8 cellular contexts compared by ENCODE assay signal in the genomic region with DNA sequence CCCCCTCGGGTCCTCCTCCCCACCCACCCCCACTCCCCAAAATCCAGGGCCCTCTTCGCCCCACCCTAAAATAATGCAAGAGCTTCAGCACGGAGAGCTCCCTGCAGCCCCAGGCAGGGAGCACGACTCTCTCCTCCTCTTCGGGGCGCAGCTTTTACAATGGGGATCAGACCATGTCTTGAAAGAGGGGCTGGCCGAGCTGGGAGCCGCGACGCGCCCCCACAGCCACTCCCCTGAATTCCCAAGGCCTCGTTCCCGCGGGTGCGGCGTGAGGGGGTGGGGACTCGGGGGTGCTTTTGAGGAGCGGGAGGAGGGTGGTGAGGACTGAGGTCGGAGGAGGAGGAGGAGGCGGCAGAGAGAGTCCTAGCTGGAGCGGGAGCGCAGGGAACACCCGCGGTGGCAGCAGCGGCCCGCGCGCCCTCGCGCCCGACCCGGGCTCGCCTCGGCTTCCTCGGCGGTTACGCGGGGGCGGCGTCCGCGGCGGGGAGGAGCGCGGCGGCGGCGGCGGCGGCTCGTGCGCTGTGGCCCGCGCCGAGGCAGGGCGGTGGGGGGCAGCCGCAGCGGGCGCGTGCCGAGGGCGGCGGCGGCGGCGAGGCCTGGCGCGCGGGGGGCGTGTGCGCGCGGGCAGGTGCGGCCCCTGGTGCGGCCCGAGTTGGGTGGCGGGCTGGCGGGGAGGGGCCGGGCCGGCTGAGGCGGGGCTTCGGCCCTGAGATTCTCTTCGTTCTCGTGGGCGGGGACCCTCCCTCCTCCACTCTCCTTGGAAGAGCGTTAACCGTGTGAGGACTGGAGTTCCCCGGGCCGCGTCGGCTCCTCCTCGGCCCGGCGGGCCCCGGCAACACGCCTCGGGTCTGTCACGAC. TPM values are rescaled to one million over a fixed set of nuclear protein-coding genes. Genes with fewer than 3 reads are reported as not detected.
DNase-seq lines count a peak whose midpoint lies in the region; ATAC-seq lines count a peak whose summit lies in the region.

ANKS1B (minus strand) TSS at position 666 of the 858 bp plus-strand sequence. CDS start 699 bp downstream, outside the sequence.

- H3K27me3 Mint-ChIP-seq in activated naive CD4-positive, alpha-beta T cell treated with anti-CD3 and anti-CD28 coated beads, Interleukin-2, amount 50 U/mL, for 24 hours, result peaks cover 38% of the 10 kb centered on the region
- H3K27me3 Mint-ChIP-seq in activated T-cell treated with anti-CD3 and anti-CD28 coated beads, Interleukin-2, amount 50 U/mL, for 72 hours (ENCODE audit: low read depth), result peaks cover 55% of the 10 kb centered on the region

- no peaks in the 10 kb centered on the region for H3K9me3 Mint-ChIP-seq in activated naive CD4-positive, alpha-beta T cell treated with anti-CD3 and anti-CD28 coated beads, Interleukin-2, amount 50 U/mL, for 24 hours
- no peaks in the 10 kb centered on the region for H3K9me3 Mint-ChIP-seq in activated T-cell treated with anti-CD3 and anti-CD28 coated beads, Interleukin-2, amount 50 U/mL, for 72 hours

- no peak within 1 kb of the TSS for H3K27ac Mint-ChIP-seq in activated naive CD4-positive, alpha-beta T cell treated with anti-CD3 and anti-CD28 coated beads, Interleukin-2, amount 50 U/mL, for 24 hours
- no peak within 1 kb of the TSS for H3K27ac Mint-ChIP-seq in activated T-cell treated with anti-CD3 and anti-CD28 coated beads, Interleukin-2, amount 50 U/mL, for 72 hours

- H3K4me3 ChIP-seq in neuron (ENCODE audit: low read length), result peak within 1 kb of the TSS; percentile 92

- H3K36me3 ChIP-seq in neuron (ENCODE audit: insufficient read depth, low read length), result no peaks in the 10 kb centered on the region

- H3K4me1 Mint-ChIP-seq in activated naive CD4-positive, alpha-beta T cell treated with anti-CD3 and anti-CD28 coated beads, Interleukin-2, amount 50 U/mL, for 24 hours, result peaks cover 6% of the 10 kb centered on the region
- peaks cover 8% of the 10 kb centered on the region for H3K4me1 Mint-ChIP-seq in activated T-cell treated with anti-CD3 and anti-CD28 coated beads, Interleukin-2, amount 50 U/mL, for 72 hours (ENCODE audit: low read depth)

- H3K36me3 Mint-ChIP-seq in activated naive CD4-positive, alpha-beta T cell treated with anti-CD3 and anti-CD28 coated beads, Interleukin-2, amount 50 U/mL, for 24 hours, result no peaks in the 10 kb centered on the region
- H3K36me3 Mint-ChIP-seq in activated T-cell treated with anti-CD3 and anti-CD28 coated beads, Interleukin-2, amount 50 U/mL, for 72 hours (ENCODE audit: insufficient read depth in 2 of 2), result no peaks in the 10 kb centered on the region

- H3K4me1 ChIP-seq in neuron (ENCODE audit: insufficient read depth, low read length), result peaks cover 13% of the 10 kb centered on the region

- peaks cover 10% of the 10 kb centered on the region for H3K27me3 ChIP-seq in neuron (ENCODE audit: insufficient read depth, low read length)

- no peak for DNase-seq in activated naive CD4-positive, alpha-beta T cell (lab: John Stamatoyannopoulos, UW)
- peak; percentile 86 for DNase-seq in NCI-H2171 treated with DMSO at 0.1 percent for 48 hours (lab: John Stamatoyannopoulos, UW)
- peak; percentile 30 to 33 for DNase-seq in activated T-cell treated with anti-CD3 and anti-CD28 coated beads, Interleukin-2, amount 50 U/mL, for 72 hours
- peak; percentile 23 for DNase-seq in germinal center (ENCODE audit: low spot score)
- DNase-seq in SIG-M5 (lab: John Stamatoyannopoulos, UW), result no peak

- no peaks in the 10 kb centered on the region for H3K9me3 ChIP-seq in neuron (ENCODE audit: low read length)

- H3K4me3 Mint-ChIP-seq in activated naive CD4-positive, alpha-beta T cell treated with anti-CD3 and anti-CD28 coated beads, Interleukin-2, amount 50 U/mL, for 24 hours, result peak within 1 kb of the TSS; percentile 71
- H3K4me3 Mint-ChIP-seq in activated T-cell treated with anti-CD3 and anti-CD28 coated beads, Interleukin-2, amount 50 U/mL, for 72 hours, result peak within 1 kb of the TSS; percentile 84 to 86

- ATAC-seq in HG02885 (IDR thresholded peaks at IDR 0.05; ENCODE audit: poor library complexity, unreplicated experiment), result peak; percentile 77
- ATAC-seq in activated T-cell treated with anti-CD3 and anti-CD28 coated beads, Interleukin-2, amount 50 U/mL, for 72 hours (replicated peaks in 1 of 2), result peak; percentile 72 to 81

- peak within 1 kb of the TSS; percentile 95 for H2AFZ ChIP-seq in neuron (ENCODE audit: low read depth, low read length)

RNA-seq across cellular contexts. Expression of gene ANKS1B, which starts in this region (rescaled TPM):
- under 1 TPM; 0.19 to 0.63 TPM for total RNA-seq in activated T-cell treated with anti-CD3 and anti-CD28 coated beads, Interleukin-2, amount 50 U/mL, for 72 hours

Comparison
In these comparisons a context has a peak if more than half of its experiments do, and no peak if none do; other contexts are left out.
1. Peak in DNase-seq and ATAC-seq in activated T-cell treated with anti-CD3 and anti-CD28 coated beads, Interleukin-2, amount 50 U/mL, for 72 hours; RNA of the gene not detected or under 1 TPM.
2. DNase-seq: peak in NCI-H2171 treated with DMSO at 0.1 percent for 48 hours (single experiment) and germinal center (single experiment); none in activated naive CD4-positive, alpha-beta T cell (0 of 4) and SIG-M5 (single experiment).